1 cellular context compared by ENCODE assay signal in genomic region chr5:14581891-14582796, GRCh38.
A peak's percentile ranks its signal among the peaks of the same experiment; 100 is the strongest.
TF ChIP-seq lines count a peak whose summit lies in the region.

No MANE protein-coding gene starts in this region.

TF ChIP-seq in H1, 55 proteins besides CTCF, POLR2A, EP300 and RAD21:
- TF ChIP-seq HDAC2 (IDR thresholded peaks at IDR 0.05; ENCODE audit: borderline replicate concordance in 1 of 2, low read depth in 2 of 2, low read length in 2 of 2) (peak in 1 of 2 experiments; percentile 36; a peak in 2 of 4 replicates), TAF1 (IDR thresholded peaks at IDR 0.05; ENCODE audit: low read depth, low read length) (peak; percentile 62; the same call in 1 of the 2 replicates), CTBP2 (IDR thresholded peaks at IDR 0.05; ENCODE audit: borderline replicate concordance, insufficient read depth, insufficient read length, low read length) (no peak), SIN3A (conservative IDR thresholded peaks at IDR 0.05 in 1 of 2, IDR thresholded peaks at IDR 0.05 in 1 of 2; ENCODE audit: low read depth in 1 of 2, low read length in 2 of 2) (0 out of 4 replicates have a peak, but pooled peaks of 1 of the 2 experiments have one; percentile 19), TAF7 (optimal IDR thresholded peaks at IDR 0.05; ENCODE audit: borderline replicate concordance, low read depth, low read length) (peak; percentile 16), TBP (IDR thresholded peaks at IDR 0.05; ENCODE audit: low read depth, low read length) (peak; percentile 10; the same call in 1 of the 2 replicates), CREB1 (IDR thresholded peaks at IDR 0.05) (0 out of 2 replicates have a peak, but pooled peaks have one; percentile 23), PHF8 (conservative IDR thresholded peaks at IDR 0.05; ENCODE audit: low read depth, low read length) (peak; percentile 42; the same call in 1 of the 2 replicates), MAX (IDR thresholded peaks at IDR 0.05) (peak; percentile 61), RFX5 (IDR thresholded peaks at IDR 0.05; ENCODE audit: borderline replicate concordance, low read depth, low read length) (no peak)
TF ChIP-seq in H1: peak in this region for 8.
